16 cellular contexts compared by ENCODE assay signal in the genomic region with DNA sequence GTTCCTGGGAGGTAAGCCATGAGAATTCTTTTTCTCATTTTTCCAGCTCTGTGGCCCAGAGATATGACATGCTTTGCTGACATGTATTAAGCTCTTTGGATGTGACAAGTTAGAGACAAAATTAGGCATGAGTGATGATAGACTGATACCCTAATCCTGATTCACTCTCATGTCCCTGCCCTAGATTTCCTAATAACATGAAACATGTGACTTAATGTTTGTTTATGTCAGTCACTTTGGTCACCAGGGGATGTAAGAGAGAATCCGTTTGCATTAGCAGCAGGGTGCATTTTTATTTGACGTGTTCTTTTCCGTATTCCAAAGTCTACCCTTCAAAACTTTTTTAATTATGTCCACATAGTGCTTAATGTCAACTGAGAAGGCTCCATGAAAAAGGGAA.
DNase-seq lines count a peak whose midpoint lies in the region; ATAC-seq and TF ChIP-seq lines count a peak whose summit lies in the region.
"Had no signal": no experiment of that assay in that cellular context is flagged by ENCODE, and none has a peak within 500 bp of the region (broad histone marks: within the 10 kb centered on the region; RNA-seq: fewer than 3 reads in every experiment).

No MANE protein-coding gene starts in this region.

- H3K27me3 ChIP-seq in gastroesophageal sphincter (no peaks in the 10 kb centered on the region), aorta (ENCODE audit: control insufficient read depth in 1 of 2, insufficient read depth in 2 of 2, low read length in 1 of 2) (no peaks in the 10 kb centered on the region)

- intact Hi-C loops in Right ventricle myocardium superior (cut with DNase I) = no loop called here
- intact Hi-C loops in Right ventricle myocardium inferior (cut with DNase I) = no loop called here
- intact Hi-C loops in aorta (cut with DNase I) = no loop called here

- DNase-seq in Right ventricle myocardium superior (no peak), Right ventricle myocardium inferior (ENCODE audit: missing footprints) (no peak), SK-N-MC (ENCODE audit: low read depth, low spot score) (peak; percentile 35), aorta (no peak), GM19238 (ENCODE audit: insufficient read length, low spot score) (no peak)
- no peak for DNase-seq in activated CD4-positive, alpha-beta T cell treated with anti-CD3 and anti-CD28 coated beads, Interleukin-2, amount 50 U/mL, for 4 hours
- DNase-seq: activated CD4-positive, alpha-beta T cell treated with anti-CD3 and anti-CD28 coated beads, Interleukin-2, amount 10 ng/mL, durations not matched to agents 24 days and 14 days; head of caudate nucleus; kidney glomerular epithelial cell; MM.1S; NCI-H2081 treated with DMSO at 0.1 percent for 48 hours; SIG-M5; T-helper 9 cell had no signal

- H3K27ac ChIP-seq in SK-N-MC (peak overlapping the region; percentile 72), gastroesophageal sphincter (peak overlapping the region; percentile 30 to 64 (median 52)), aorta (ENCODE audit: low read depth in 1 of 2, low read length in 2 of 2) (peak overlapping the region; percentile 10 to 28)

- 11 to 15% methylated on average over 3 of the region's 3 CpGs for WGBS in gastroesophageal sphincter (ENCODE audit: low coverage in 1 of 2), 2 donors
- 6 to 7% methylated on average over 3 of the region's 3 CpGs for WGBS in aorta, 2 donors

- ATAC-seq in Right ventricle myocardium superior (ENCODE audit: poor library complexity) (peak; percentile 53), Right ventricle myocardium inferior (no peak), gastroesophageal sphincter (peak; percentile 79), aorta (ENCODE audit: low FRiP score) (no peak), HG03135 (IDR thresholded peaks at IDR 0.05; ENCODE audit: unreplicated experiment) (no peak)
- ATAC-seq: activated naive CD4-positive, alpha-beta T cell treated with anti-CD3 and anti-CD28 coated beads, Interleukin-2, amount 50 U/mL, for 72 hours had no signal

- H3K4me1 ChIP-seq in gastroesophageal sphincter (peaks cover 0 to 31% (median 4%) of the 10 kb centered on the region in 3 donors), aorta (ENCODE audit: control insufficient read depth in 1 of 2, insufficient read depth in 2 of 2, low read length in 2 of 2) (no peaks in the 10 kb centered on the region)

- H3K9me3 ChIP-seq in SK-N-MC (ENCODE audit: low read depth, low read length) (no peaks in the 10 kb centered on the region), gastroesophageal sphincter (no peaks in the 10 kb centered on the region), aorta (ENCODE audit: control insufficient read depth, low read length) (peaks cover 1% of the 10 kb centered on the region)

- TF ChIP-seq POLR2A in gastroesophageal sphincter (IDR thresholded peaks at IDR 0.05) = no peak

- H3K36me3 ChIP-seq in SK-N-MC (ENCODE audit: insufficient read depth, low read length) (peaks cover 57% of the 10 kb centered on the region), gastroesophageal sphincter (no peaks in the 10 kb centered on the region), aorta (ENCODE audit: control insufficient read depth in 1 of 2, insufficient read depth in 2 of 2, low read length in 1 of 2) (no peaks in the 10 kb centered on the region)

- no peak overlapping the region for H3K4me3 ChIP-seq in SK-N-MC
- no peak overlapping the region for H3K4me3 ChIP-seq in gastroesophageal sphincter
- no peak overlapping the region for H3K4me3 ChIP-seq in aorta (ENCODE audit: low read length in 2 of 2)

- TF ChIP-seq CTCF in gastroesophageal sphincter (IDR thresholded peaks at IDR 0.05) = no peak

- H3K9ac ChIP-seq in SK-N-MC (ENCODE audit: insufficient read length) = no peak overlapping the region

- TF ChIP-seq EP300 in gastroesophageal sphincter (IDR thresholded peaks at IDR 0.05) = no peak

Comparison
In these comparisons a context has a peak if more than half of its experiments do, and no peak if none do; other contexts are left out.
1. ATAC-seq: peak in Right ventricle myocardium superior (single experiment) and gastroesophageal sphincter (single experiment); none in Right ventricle myocardium inferior (single experiment), aorta (single experiment) and HG03135 (single experiment).
2. H3K27ac ChIP-seq: peak in every context shown above with its lines; median percentile 72 in SK-N-MC; 52 in gastroesophageal sphincter; 19 in aorta.